In the genomic region with DNA sequence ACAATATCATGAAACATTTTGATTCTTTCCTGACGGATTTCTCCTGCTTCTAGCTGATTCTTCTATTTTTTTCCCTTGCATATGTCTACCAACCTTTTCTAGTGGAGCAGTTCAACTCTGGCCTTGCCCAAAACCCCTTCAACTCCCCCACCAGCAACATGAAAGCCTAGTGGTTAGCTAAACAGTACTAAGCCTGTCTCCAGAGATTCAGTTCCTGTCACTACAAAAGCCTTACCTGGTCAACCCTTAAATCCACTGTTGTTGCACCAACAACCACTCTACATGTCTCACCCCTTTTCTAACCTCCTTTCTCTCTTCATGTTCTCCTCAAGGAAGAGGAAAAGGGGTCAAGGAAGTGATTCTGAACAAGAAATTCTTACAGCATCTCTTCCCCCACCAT, we compare ENCODE assay signal across 16 cellular contexts.
A peak's percentile ranks its signal among the peaks of the same experiment; 100 is the strongest.
DNase-seq lines count a peak whose midpoint lies in the region; ATAC-seq and TF ChIP-seq lines count a peak whose summit lies in the region.
"Had no signal": no experiment of that assay in that cellular context is flagged by ENCODE, and none has a peak within 500 bp of the region (broad histone marks: within the 10 kb centered on the region; RNA-seq: fewer than 3 reads in every experiment).

No MANE protein-coding gene starts in this region.

- H3K4me3 Mint-ChIP-seq in activated B cell treated with CpG ODN at 0.5 μM for 24 hours = no peak overlapping the region
- H3K4me3 Mint-ChIP-seq: CD4-positive, alpha-beta T cell; H9 had no signal

- POLR2A ChIA-PET in activated B cell treated with CpG ODN at 0.5 μM for 24 hours (lab: Charles Lee) = interaction anchor here (1.5 to 2.6 kb wide), 2 partner anchors 74 to 100 kb away, joined by 3 to 6 read pairs; partner anchors contain the start of gene PIK3R1

- CTCF ChIA-PET in activated B cell treated with CpG ODN at 0.5 μM for 24 hours (lab: Charles Lee) = no interaction called here

- H3K27me3 Mint-ChIP-seq in activated B cell treated with CpG ODN at 0.5 μM for 24 hours = no peaks in the 10 kb centered on the region

- ATAC-seq in GM18867 (IDR thresholded peaks at IDR 0.05; ENCODE audit: unreplicated experiment) (peak; percentile 44), GM21529 (IDR thresholded peaks at IDR 0.05; ENCODE audit: unreplicated experiment) (peak; percentile 52), HG03064 (IDR thresholded peaks at IDR 0.05; ENCODE audit: low read depth, unreplicated experiment) (peak; percentile 50), activated B cell treated with CpG ODN at 0.5 μM for 24 hours (ENCODE audit: low read depth) (no peak)
- ATAC-seq: PC-3 had no signal

- H3K27ac Mint-ChIP-seq in activated B cell treated with CpG ODN at 0.5 μM for 24 hours = peak overlapping the region; percentile 2
- H3K27ac Mint-ChIP-seq: CD4-positive, alpha-beta T cell; H9 had no signal

- peaks cover 17% of the 10 kb centered on the region for H3K4me1 Mint-ChIP-seq in activated B cell treated with CpG ODN at 0.5 μM for 24 hours

- peaks cover 2% of the 10 kb centered on the region for H3K9me3 Mint-ChIP-seq in activated B cell treated with CpG ODN at 0.5 μM for 24 hours
- H3K9me3 Mint-ChIP-seq: CD4-positive, alpha-beta T cell had no signal

- intact Hi-C loops in activated B cell treated with CpG ODN at 0.5 μM for 24 hours (cut with micrococcal nuclease) = loop anchor here (1.0 to 2.0 kb wide), 2 partner anchors 56 to 99 kb away; no protein-coding TSS in a partner anchor

- no peak for TF ChIP-seq CTCF in activated B cell treated with CpG ODN at 0.5 μM for 24 hours (IDR thresholded peaks at IDR 0.05)

- H3K36me3 Mint-ChIP-seq in activated B cell treated with CpG ODN at 0.5 μM for 24 hours (ENCODE audit: low read depth) = no peaks in the 10 kb centered on the region

- DNase-seq in activated B cell treated with CpG ODN at 0.5 μM for 24 hours (no peak), cerebellar cortex (ENCODE audit: low spot score) (no peak), C1 segment of cervical spinal cord (lab: John Stamatoyannopoulos, UW) (no peak), GM19238 (ENCODE audit: insufficient read length, low spot score) (no peak)
- DNase-seq in activated naive CD4-positive, alpha-beta T cell (lab: John Stamatoyannopoulos, UW) = no peak
- DNase-seq: activated CD8-positive, alpha-beta memory T cell treated with anti-CD3 and anti-CD28 coated beads for 24 hours; CD4-positive, alpha-beta T cell; H9; left colon; NCI-H2107; PC-3; stimulated activated CD8-positive, alpha-beta memory T cell treated with anti-CD3 and anti-CD28 coated beads, Interleukin-4, amount 100 ng/mL, for 48 hours; T-helper 9 cell had no signal
